16 cellular contexts compared by ENCODE assay signal in the genomic region with DNA sequence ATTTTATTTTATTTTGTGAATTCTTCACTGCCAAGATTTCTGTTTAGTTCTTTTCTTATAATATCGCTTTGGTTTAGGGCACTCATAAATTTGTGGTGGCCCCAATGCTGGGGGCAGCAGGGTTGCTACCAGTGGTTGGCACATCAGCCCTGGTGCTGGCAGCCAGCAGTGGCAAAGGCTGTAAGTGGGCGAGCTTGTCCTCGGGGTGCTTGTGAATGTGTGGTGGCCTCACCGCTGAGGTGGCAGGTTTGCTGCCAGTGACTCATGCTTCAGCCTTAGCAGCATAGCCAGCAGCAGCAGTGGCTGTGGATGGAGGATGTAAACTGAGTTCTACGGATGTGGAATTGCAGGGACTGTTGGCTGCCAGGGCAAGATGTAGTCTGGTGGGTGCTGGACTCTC.
DNase-seq lines count a peak whose midpoint lies in the region; ATAC-seq, FAIRE-seq and TF ChIP-seq lines count a peak whose summit lies in the region.
"Had no signal": no experiment of that assay in that cellular context is flagged by ENCODE, and none has a peak within 500 bp of the region (broad histone marks: within the 10 kb centered on the region; RNA-seq: fewer than 3 reads in every experiment).

No MANE protein-coding gene starts in this region.

- H3K79me2 ChIP-seq in GM23338 (replicated peaks; ENCODE audit: insufficient read depth): no peaks in the 10 kb centered on the region
- H3K79me2 ChIP-seq in trophoblast cell (ENCODE audit: control insufficient read depth, insufficient read depth, low read length, poor library complexity): no peaks in the 10 kb centered on the region

- TF ChIP-seq CTCF in GM23338 (conservative IDR thresholded peaks at IDR 0.05; ENCODE audit: low read depth in 2 of 2) (no peak), endodermal cell (conservative IDR thresholded peaks at IDR 0.05) (no peak), spleen (IDR thresholded peaks at IDR 0.05 in 8 of 11, conservative IDR thresholded peaks at IDR 0.05 in 3 of 11) (no peak)

- H4K12ac ChIP-seq in trophoblast cell (ENCODE audit: low read depth, low read length): no peak overlapping the region

- peak overlapping the region; percentile 60 for H3K9ac ChIP-seq in trophoblast cell (ENCODE audit: low read length)
- H3K9ac ChIP-seq in endodermal cell (ENCODE audit: extremely low read depth, low read length, poor library complexity, severe bottlenecking): no peak overlapping the region
- H3K9ac ChIP-seq: GM23248 had no signal

- no peak overlapping the region for H3K18ac ChIP-seq in trophoblast cell (ENCODE audit: low read length)

- no peak for ATAC-seq in GM23338
- ATAC-seq: HCT116 had no signal

- no peaks in the 10 kb centered on the region for H3K36me3 Mint-ChIP-seq in GM23338 (ENCODE audit: low read depth)
- H3K36me3 Mint-ChIP-seq in endodermal cell (ENCODE audit: low read depth): no peaks in the 10 kb centered on the region

- H3K27ac Mint-ChIP-seq in GM23338 (no peak overlapping the region), endodermal cell (no peak overlapping the region)

- H3K4me2 ChIP-seq in GM23338 (no peak overlapping the region), trophoblast cell (ENCODE audit: low read length) (no peak overlapping the region)

- H4K91ac ChIP-seq in trophoblast cell (ENCODE audit: low read depth, low read length): no peak overlapping the region

- no peaks in the 10 kb centered on the region for H3K36me3 ChIP-seq in GM23338 (ENCODE audit: insufficient read depth)
- no peaks in the 10 kb centered on the region for H3K36me3 ChIP-seq in trophoblast cell (ENCODE audit: control insufficient read depth in 1 of 2, insufficient read depth in 2 of 2, low read length in 2 of 2)
- no peaks in the 10 kb centered on the region for H3K36me3 ChIP-seq in endodermal cell (ENCODE audit: control insufficient read depth, insufficient read depth, low read length)
- H3K36me3 ChIP-seq in spleen: no peaks in the 10 kb centered on the region
- H3K36me3 ChIP-seq: BE2C had no signal

- H2BK12ac ChIP-seq in trophoblast cell (ENCODE audit: low read length): no peak overlapping the region

- DNase-seq in GM23338 (ENCODE audit: low spot score) (no peak), H54 (ENCODE audit: insufficient read length, low spot score) (peak; percentile 28), ecto neural progenitor cell (ENCODE audit: low spot score) (peak; percentile 39), trophoblast cell (no peak), endodermal cell (no peak), globus pallidus (ENCODE audit: low spot score) (no peak), spleen (no peak)
- DNase-seq: BE2C; CD4-positive, alpha-beta memory T cell; DMS79; GM23248 had no signal

- H3F3A ChIP-seq in GM23338 (replicated peaks; ENCODE audit: low read depth): no peaks in the 10 kb centered on the region

- no peak overlapping the region for H3K4ac ChIP-seq in trophoblast cell (ENCODE audit: low read depth, low read length)

- intact Hi-C loops in spleen (cut with DNase I; ENCODE audit: low total_unique reads): no loop called here

- no peak overlapping the region for H2BK120ac ChIP-seq in trophoblast cell (ENCODE audit: insufficient read depth, low read length, poor library complexity)

- TF ChIP-seq POLR2A in H54 (IDR thresholded peaks at IDR 0.05; ENCODE audit: low read depth, low read length): no peak
- TF ChIP-seq POLR2A in spleen (IDR thresholded peaks at IDR 0.05): no peak

- H3K9me2 ChIP-seq in GM23338 (ENCODE audit: insufficient read depth): no peaks in the 10 kb centered on the region

- no peaks in the 10 kb centered on the region for H3K4me1 ChIP-seq in GM23338 (ENCODE audit: insufficient read depth)
- H3K4me1 ChIP-seq in trophoblast cell (ENCODE audit: control insufficient read depth in 1 of 2, insufficient read depth in 2 of 2, low read length in 2 of 2): no peaks in the 10 kb centered on the region
- no peaks in the 10 kb centered on the region for H3K4me1 ChIP-seq in endodermal cell (ENCODE audit: control insufficient read depth, insufficient read depth, low read length)
- no peaks in the 10 kb centered on the region for H3K4me1 ChIP-seq in spleen
- H3K4me1 ChIP-seq: BE2C had no signal

- peak; percentile 94 for FAIRE-seq in H54 (lab: Jason Lieb, UNC)
- FAIRE-seq: A204.1, GM12891 had no signal

- H2BK5ac ChIP-seq in trophoblast cell (ENCODE audit: low read depth, low read length, poor library complexity): no peak overlapping the region

- no peak overlapping the region for H3K23ac ChIP-seq in trophoblast cell (ENCODE audit: low read length)

- no CpG with 5 or more reads among the region's 5 CpGs for WGBS in trophoblast cell (ENCODE audit: extremely low coverage, insufficient coverage, insufficient read length)
- 93 to 95% methylated on average over 5 of the region's 5 CpGs for WGBS in endodermal cell (ENCODE audit: insufficient coverage in 1 of 2, insufficient read length in 1 of 2), 2 experiments
- 87 to 95% (median 89%) methylated on average over 5 of the region's 5 CpGs for WGBS in spleen, 5 donors

- no peaks in the 10 kb centered on the region for H4K20me1 ChIP-seq in GM23338 (replicated peaks; ENCODE audit: insufficient read depth)

- H2AFZ ChIP-seq in GM23338: peak overlapping the region; percentile 35; the same call in 1 of the 2 replicates
- no peak overlapping the region for H2AFZ ChIP-seq in trophoblast cell (ENCODE audit: insufficient read depth, low read length, poor library complexity)
- H2AFZ ChIP-seq: GM23248 had no signal

- no peaks in the 10 kb centered on the region for H3K79me1 ChIP-seq in trophoblast cell (ENCODE audit: low read length)

- H2AK5ac ChIP-seq in trophoblast cell (ENCODE audit: low read length): no peak overlapping the region

- no peak overlapping the region for H3K14ac ChIP-seq in trophoblast cell (ENCODE audit: low read length)

- H3K4me3 Mint-ChIP-seq in GM23338: no peak overlapping the region
- no peak overlapping the region for H3K4me3 Mint-ChIP-seq in endodermal cell
- H3K4me3 Mint-ChIP-seq: CD4-positive, alpha-beta memory T cell had no signal

- peaks cover 3% of the 10 kb centered on the region for H3K9me3 ChIP-seq in trophoblast cell (ENCODE audit: insufficient read depth, low read depth, low read length)
- H3K9me3 ChIP-seq in endodermal cell (ENCODE audit: control insufficient read depth, low read length): no peaks in the 10 kb centered on the region
- H3K9me3 ChIP-seq in spleen: peaks cover 0 to 17% (median 8%) of the 10 kb centered on the region in 8 donors
- H3K9me3 ChIP-seq: BE2C had no signal

- H3K27me3 Mint-ChIP-seq in GM23338 (ENCODE audit: insufficient read depth, low read depth, poor library complexity) (no peaks in the 10 kb centered on the region), endodermal cell (ENCODE audit: insufficient read depth) (peaks cover 25% of the 10 kb centered on the region)
- H3K27me3 Mint-ChIP-seq: CD4-positive, alpha-beta memory T cell had no signal

- H3K9me3 Mint-ChIP-seq in GM23338: no peaks in the 10 kb centered on the region
- no peaks in the 10 kb centered on the region for H3K9me3 Mint-ChIP-seq in endodermal cell

- H3K4me3 ChIP-seq in GM23338: no peak overlapping the region
- H3K4me3 ChIP-seq in trophoblast cell (ENCODE audit: low read depth, low read length): no peak overlapping the region
- H3K4me3 ChIP-seq in endodermal cell (ENCODE audit: low read length): no peak overlapping the region
- H3K4me3 ChIP-seq in spleen: no peak overlapping the region
- H3K4me3 ChIP-seq: GM23248 had no signal

- H3K27me3 ChIP-seq in GM23338 (ENCODE audit: insufficient read depth): no peaks in the 10 kb centered on the region
- H3K27me3 ChIP-seq in trophoblast cell (ENCODE audit: insufficient read depth, low read length): no peaks in the 10 kb centered on the region
- no peaks in the 10 kb centered on the region for H3K27me3 ChIP-seq in endodermal cell (ENCODE audit: control insufficient read depth, insufficient read depth, low read length, poor library complexity, severe bottlenecking)
- no peaks in the 10 kb centered on the region for H3K27me3 ChIP-seq in spleen (replicated peaks in 1 of 7)
- H3K27me3 ChIP-seq: BE2C had no signal

- no peak overlapping the region for H3K27ac ChIP-seq in GM23338 (ENCODE audit: low read depth)
- H3K27ac ChIP-seq in trophoblast cell (ENCODE audit: low read depth, low read length): no peak overlapping the region
- H3K27ac ChIP-seq in endodermal cell (ENCODE audit: low read depth, low read length): no peak overlapping the region
- no peak overlapping the region for H3K27ac ChIP-seq in spleen
- H3K27ac ChIP-seq: C4-2B, GM23248, HL-60 had no signal

- H3K4me1 Mint-ChIP-seq in GM23338 (no peaks in the 10 kb centered on the region; the same call in 2 of the 3 replicates), endodermal cell (peaks cover 2% of the 10 kb centered on the region)

- no peak overlapping the region for H4K8ac ChIP-seq in trophoblast cell (ENCODE audit: low read depth, low read length)

TF ChIP-seq in GM23338, 12 proteins besides CTCF, POLR2A, EP300 and RAD21 (continues in another document):
- no peak for TF ChIP-seq ZNF114 (CRISPR knock-in tag; IDR thresholded peaks at IDR 0.05)
- TF ChIP-seq JUNB (IDR thresholded peaks at IDR 0.05; ENCODE audit: unreplicated experiment): no peak
- no peak for TF ChIP-seq EZH2phosphoT487 (IDR thresholded peaks at IDR 0.05; ENCODE audit: unreplicated experiment)

Comparison
In these comparisons a context has a peak if more than half of its experiments do, and no peak if none do; other contexts are left out.
1. DNase-seq: peak in H54 (single experiment) and ecto neural progenitor cell (single experiment); none in GM23338 (single experiment), trophoblast cell (0 of 2), endodermal cell (single experiment), globus pallidus (single experiment) and spleen (single experiment).